ENCODE assay signal across 1 cellular context in the genomic region with DNA sequence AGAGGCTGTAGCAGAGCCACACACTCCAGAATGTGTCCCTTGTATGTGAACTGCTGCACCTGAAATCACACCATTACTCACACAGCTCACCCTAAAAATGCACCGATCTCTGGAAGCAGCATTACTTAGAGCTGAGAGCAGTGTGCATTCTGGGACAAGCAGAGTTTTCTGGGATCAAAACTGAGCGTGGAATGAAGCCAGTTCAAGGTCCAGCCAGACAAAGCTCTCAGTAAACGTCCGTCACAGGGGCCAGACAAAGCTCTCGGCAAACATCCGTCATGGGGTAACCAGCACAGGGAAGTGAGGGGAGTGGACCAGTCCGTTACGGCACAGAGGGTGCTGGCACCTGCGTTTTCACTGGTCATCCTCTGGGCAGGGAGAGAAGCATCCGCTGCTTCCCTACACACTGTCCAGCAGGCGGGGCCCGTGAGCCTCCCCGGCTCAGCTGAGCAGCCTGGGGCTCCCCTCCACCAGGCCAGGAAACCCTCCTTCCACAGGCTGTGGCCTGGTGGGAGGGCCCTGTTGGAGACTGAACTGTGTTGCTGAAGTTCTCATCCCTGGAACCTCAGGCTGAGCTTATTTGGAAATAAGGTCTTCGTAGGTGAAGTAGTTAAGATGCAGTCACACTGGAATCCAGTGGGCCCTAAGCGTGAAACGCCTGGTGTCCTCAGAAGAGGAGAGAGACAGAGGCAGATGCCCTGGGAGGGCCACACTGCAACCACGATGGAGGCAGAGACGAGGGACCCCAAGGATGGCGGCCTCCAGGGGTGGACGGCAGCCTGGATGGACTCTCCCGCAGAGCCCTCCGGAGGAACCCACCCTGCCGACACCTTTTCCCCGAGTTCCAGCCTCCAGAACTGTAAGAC.
TF ChIP-seq lines count a peak whose summit lies in the region.

No MANE protein-coding gene starts in this region.

TF ChIP-seq in GM23338, 12 proteins besides CTCF, POLR2A, EP300 and RAD21 (continued from another document):
- TF ChIP-seq, protein P1, sequence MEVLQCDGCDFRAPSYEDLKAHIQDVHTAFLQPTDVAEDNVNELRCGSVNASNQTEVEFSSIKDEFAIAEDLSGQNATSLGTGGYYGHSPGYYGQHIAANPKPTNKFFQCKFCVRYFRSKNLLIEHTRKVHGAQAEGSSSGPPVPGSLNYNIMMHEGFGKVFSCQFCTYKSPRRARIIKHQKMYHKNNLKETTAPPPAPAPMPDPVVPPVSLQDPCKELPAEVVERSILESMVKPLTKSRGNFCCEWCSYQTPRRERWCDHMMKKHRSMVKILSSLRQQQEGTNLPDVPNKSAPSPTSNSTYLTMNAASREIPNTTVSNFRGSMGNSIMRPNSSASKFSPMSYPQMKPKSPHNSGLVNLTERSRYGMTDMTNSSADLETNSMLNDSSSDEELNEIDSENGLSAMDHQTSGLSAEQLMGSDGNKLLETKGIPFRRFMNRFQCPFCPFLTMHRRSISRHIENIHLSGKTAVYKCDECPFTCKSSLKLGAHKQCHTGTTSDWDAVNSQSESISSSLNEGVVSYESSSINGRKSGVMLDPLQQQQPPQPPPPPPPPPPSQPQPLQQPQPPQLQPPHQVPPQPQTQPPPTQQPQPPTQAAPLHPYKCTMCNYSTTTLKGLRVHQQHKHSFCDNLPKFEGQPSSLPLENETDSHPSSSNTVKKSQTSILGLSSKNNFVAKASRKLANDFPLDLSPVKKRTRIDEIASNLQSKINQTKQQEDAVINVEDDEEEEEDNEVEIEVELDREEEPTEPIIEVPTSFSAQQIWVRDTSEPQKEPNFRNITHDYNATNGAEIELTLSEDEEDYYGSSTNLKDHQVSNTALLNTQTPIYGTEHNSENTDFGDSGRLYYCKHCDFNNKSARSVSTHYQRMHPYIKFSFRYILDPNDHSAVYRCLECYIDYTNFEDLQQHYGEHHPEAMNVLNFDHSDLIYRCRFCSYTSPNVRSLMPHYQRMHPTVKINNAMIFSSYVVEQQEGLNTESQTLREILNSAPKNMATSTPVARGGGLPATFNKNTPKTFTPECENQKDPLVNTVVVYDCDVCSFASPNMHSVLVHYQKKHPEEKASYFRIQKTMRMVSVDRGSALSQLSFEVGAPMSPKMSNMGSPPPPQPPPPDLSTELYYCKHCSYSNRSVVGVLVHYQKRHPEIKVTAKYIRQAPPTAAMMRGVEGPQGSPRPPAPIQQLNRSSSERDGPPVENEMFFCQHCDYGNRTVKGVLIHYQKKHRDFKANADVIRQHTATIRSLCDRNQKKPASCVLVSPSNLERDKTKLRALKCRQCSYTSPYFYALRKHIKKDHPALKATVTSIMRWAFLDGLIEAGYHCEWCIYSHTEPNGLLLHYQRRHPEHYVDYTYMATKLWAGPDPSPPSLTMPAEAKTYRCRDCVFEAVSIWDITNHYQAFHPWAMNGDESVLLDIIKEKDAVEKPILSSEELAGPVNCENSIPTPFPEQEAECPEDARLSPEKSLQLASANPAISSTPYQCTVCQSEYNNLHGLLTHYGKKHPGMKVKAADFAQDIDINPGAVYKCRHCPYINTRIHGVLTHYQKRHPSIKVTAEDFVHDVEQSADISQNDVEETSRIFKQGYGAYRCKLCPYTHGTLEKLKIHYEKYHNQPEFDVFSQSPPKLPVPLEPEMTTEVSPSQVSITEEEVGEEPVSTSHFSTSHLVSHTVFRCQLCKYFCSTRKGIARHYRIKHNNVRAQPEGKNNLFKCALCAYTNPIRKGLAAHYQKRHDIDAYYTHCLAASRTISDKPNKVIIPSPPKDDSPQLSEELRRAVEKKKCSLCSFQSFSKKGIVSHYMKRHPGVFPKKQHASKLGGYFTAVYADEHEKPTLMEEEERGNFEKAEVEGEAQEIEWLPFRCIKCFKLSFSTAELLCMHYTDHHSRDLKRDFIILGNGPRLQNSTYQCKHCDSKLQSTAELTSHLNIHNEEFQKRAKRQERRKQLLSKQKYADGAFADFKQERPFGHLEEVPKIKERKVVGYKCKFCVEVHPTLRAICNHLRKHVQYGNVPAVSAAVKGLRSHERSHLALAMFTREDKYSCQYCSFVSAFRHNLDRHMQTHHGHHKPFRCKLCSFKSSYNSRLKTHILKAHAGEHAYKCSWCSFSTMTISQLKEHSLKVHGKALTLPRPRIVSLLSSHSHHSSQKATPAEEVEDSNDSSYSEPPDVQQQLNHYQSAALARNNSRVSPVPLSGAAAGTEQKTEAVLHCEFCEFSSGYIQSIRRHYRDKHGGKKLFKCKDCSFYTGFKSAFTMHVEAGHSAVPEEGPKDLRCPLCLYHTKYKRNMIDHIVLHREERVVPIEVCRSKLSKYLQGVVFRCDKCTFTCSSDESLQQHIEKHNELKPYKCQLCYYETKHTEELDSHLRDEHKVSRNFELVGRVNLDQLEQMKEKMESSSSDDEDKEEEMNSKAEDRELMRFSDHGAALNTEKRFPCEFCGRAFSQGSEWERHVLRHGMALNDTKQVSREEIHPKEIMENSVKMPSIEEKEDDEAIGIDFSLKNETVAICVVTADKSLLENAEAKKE (CRISPR knock-in tag; IDR thresholded peaks at IDR 0.05) = no peak
- TF ChIP-seq CREB1 (CRISPR knock-in tag; IDR thresholded peaks at IDR 0.05; ENCODE audit: low read depth) = no peak
- TF ChIP-seq NANOG (IDR thresholded peaks at IDR 0.05; ENCODE audit: borderline replicate concordance) = no peak
- no peak for TF ChIP-seq POLR2AphosphoS5 (IDR thresholded peaks at IDR 0.05; ENCODE audit: low read depth)
- TF ChIP-seq JUNB (IDR thresholded peaks at IDR 0.05; ENCODE audit: unreplicated experiment) = no peak
- TF ChIP-seq, protein P2, sequence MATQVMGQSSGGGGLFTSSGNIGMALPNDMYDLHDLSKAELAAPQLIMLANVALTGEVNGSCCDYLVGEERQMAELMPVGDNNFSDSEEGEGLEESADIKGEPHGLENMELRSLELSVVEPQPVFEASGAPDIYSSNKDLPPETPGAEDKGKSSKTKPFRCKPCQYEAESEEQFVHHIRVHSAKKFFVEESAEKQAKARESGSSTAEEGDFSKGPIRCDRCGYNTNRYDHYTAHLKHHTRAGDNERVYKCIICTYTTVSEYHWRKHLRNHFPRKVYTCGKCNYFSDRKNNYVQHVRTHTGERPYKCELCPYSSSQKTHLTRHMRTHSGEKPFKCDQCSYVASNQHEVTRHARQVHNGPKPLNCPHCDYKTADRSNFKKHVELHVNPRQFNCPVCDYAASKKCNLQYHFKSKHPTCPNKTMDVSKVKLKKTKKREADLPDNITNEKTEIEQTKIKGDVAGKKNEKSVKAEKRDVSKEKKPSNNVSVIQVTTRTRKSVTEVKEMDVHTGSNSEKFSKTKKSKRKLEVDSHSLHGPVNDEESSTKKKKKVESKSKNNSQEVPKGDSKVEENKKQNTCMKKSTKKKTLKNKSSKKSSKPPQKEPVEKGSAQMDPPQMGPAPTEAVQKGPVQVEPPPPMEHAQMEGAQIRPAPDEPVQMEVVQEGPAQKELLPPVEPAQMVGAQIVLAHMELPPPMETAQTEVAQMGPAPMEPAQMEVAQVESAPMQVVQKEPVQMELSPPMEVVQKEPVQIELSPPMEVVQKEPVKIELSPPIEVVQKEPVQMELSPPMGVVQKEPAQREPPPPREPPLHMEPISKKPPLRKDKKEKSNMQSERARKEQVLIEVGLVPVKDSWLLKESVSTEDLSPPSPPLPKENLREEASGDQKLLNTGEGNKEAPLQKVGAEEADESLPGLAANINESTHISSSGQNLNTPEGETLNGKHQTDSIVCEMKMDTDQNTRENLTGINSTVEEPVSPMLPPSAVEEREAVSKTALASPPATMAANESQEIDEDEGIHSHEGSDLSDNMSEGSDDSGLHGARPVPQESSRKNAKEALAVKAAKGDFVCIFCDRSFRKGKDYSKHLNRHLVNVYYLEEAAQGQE (IDR thresholded peaks at IDR 0.05; ENCODE audit: unreplicated experiment) = no peak
- no peak for TF ChIP-seq EZH2 (IDR thresholded peaks at IDR 0.05; ENCODE audit: low read depth, unreplicated experiment)
